24 cellular contexts compared by ENCODE assay signal in genomic region chr5:80507663-80508062, GRCh38.
"Had no signal": no experiment of that assay in that cellular context is flagged by ENCODE, and none has a peak within 500 bp of the region (broad histone marks: within the 10 kb centered on the region; RNA-seq: fewer than 3 reads in every experiment).

No MANE protein-coding gene starts in this region.

- H3K27ac ChIP-seq: colonic mucosa, esophagus squamous epithelium, heart right ventricle, ovary, right lobe of liver, suprapubic skin, transverse colon, upper lobe of right lung, uterus had no signal

- H3K4me3 ChIP-seq: colonic mucosa, esophagus squamous epithelium, heart right ventricle, lung, mucosa of descending colon, ovary, right lobe of liver, suprapubic skin, transverse colon, upper lobe of right lung, uterus had no signal

- H3K36me3 ChIP-seq: colonic mucosa, esophagus squamous epithelium, ovary, right lobe of liver, suprapubic skin, transverse colon, upper lobe of right lung, uterus had no signal

- H3K9me3 ChIP-seq: colonic mucosa, esophagus squamous epithelium, heart right ventricle, mucosa of descending colon, ovary, right lobe of liver, suprapubic skin, transverse colon, upper lobe of right lung, uterus had no signal

- H3K27me3 ChIP-seq: colonic mucosa, esophagus squamous epithelium, heart right ventricle, ovary, right lobe of liver, suprapubic skin, transverse colon, upper lobe of right lung, uterus had no signal

- DNase-seq: colonic mucosa; effector memory CD8-positive, alpha-beta T cell; erythroblast; esophagus squamous epithelium; foreskin melanocyte; glutamatergic neuron; heart right ventricle; hippocampal formation; kidney; mucosa of descending colon; naive B cell; occipital lobe; ovary; posterior cingulate gyrus; retina; right lobe of liver; stimulated activated CD4-positive, alpha-beta T cell treated with anti-CD3 and anti-CD28 coated beads, Interleukin-15, amount 100 ng/mL, for 24 hours; stimulated activated CD4-positive, alpha-beta T cell treated with anti-CD3 and anti-CD28 coated beads, Interleukin-2, amount 100 ng/mL, for 48 hours; stimulated activated naive B cell treated with anti-CD40 and anti-IgM and Interleukin-4, amounts not matched to agents 10 μg/mL and 1 μg/mL and 100 μg/mL, for 72 hours; transverse colon; upper lobe of right lung; uterus had no signal

- H3K4me1 ChIP-seq: colonic mucosa, esophagus squamous epithelium, heart right ventricle, right lobe of liver, suprapubic skin, transverse colon, upper lobe of right lung, uterus had no signal
